14 cellular contexts compared by ENCODE assay signal in the genomic region with DNA sequence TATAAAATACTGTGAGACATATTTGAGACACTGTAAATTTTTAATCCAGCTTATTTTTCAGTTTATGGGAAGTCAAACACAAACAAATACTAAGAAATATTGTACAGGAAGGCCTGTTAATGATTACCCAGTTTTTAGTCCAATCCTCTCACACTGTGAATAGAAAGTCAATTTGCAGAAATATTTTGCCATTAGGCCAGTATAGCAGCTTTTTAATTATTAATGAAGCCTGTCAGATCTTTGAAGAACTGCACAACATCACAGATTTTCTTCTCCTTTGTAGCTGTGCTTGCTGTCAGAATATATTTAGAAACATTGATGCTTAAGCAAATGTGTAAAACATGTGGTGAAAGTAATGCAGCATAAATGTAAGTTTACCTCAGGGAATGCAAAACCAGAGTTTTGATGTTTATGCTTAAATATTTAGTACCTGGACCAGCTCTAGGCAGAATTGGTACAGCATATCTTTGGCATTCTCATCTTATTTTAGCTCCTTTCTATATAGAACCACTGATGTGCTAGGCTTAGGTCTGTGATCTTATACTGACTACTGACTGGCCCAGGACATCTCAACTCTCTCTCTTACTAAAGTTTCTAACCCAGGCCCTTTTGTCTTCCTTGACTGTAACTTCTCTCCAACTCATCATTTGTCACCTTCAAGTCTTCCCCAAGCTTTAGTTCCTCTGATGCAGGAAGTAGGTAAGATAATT.
DNase-seq lines count a peak whose midpoint lies in the region; ATAC-seq and TF ChIP-seq lines count a peak whose summit lies in the region.
"Had no signal": no experiment of that assay in that cellular context is flagged by ENCODE, and none has a peak within 500 bp of the region (broad histone marks: within the 10 kb centered on the region; RNA-seq: fewer than 3 reads in every experiment).

No MANE protein-coding gene starts in this region.

- H3K27me3 ChIP-seq in body of pancreas (no peaks in the 10 kb centered on the region), stomach (no peaks in the 10 kb centered on the region)
- H3K27me3 ChIP-seq: gastrocnemius medialis had no signal

- no peak overlapping the region for H3K27ac ChIP-seq in body of pancreas
- H3K27ac ChIP-seq in stomach, result no peak overlapping the region
- H3K27ac ChIP-seq: gastrocnemius medialis had no signal

- intact Hi-C loops in body of pancreas (cut with DNase I) (no loop called here), stomach (cut with DNase I; ENCODE audit: low total_unique reads) (no loop called here)

- TF ChIP-seq CTCF in body of pancreas (IDR thresholded peaks at IDR 0.05) (no peak), stomach (IDR thresholded peaks at IDR 0.05) (no peak)

- no peak for TF ChIP-seq EP300 in stomach (IDR thresholded peaks at IDR 0.05)

- H3K36me3 ChIP-seq in body of pancreas (replicated peaks in 1 of 2; ENCODE audit: insufficient read depth in 1 of 2, low read depth in 2 of 2), result no peaks in the 10 kb centered on the region
- no peaks in the 10 kb centered on the region for H3K36me3 ChIP-seq in stomach
- H3K36me3 ChIP-seq: gastrocnemius medialis had no signal

- H3K4me3 ChIP-seq in body of pancreas (no peak overlapping the region), stomach (no peak overlapping the region)
- H3K4me3 ChIP-seq: gastrocnemius medialis had no signal

- DNase-seq in body of pancreas, result no peak
- no peak for DNase-seq in KG1 (lab: John Stamatoyannopoulos, UW)
- no peak for DNase-seq in NCI-H1092 treated with DMSO at 0.1 percent for 48 hours (lab: John Stamatoyannopoulos, UW)
- DNase-seq in stomach, result no peak
- DNase-seq in cerebellar nuclear complex (lab: John Stamatoyannopoulos, UW), result no peak
- DNase-seq: gastrocnemius medialis, H9, NCI-H1417 treated with DMSO at 0.1 percent for 48 hours, NCI-H526 treated with DMSO at 0.1 percent for 48 hours, nephron progenitor cell, SHP77 treated with DMSO at 0.1 percent for 48 hours had no signal

- ATAC-seq in GM18505 (IDR thresholded peaks at IDR 0.05; ENCODE audit: unreplicated experiment) (peak; percentile 75), GM21367 (IDR thresholded peaks at IDR 0.05; ENCODE audit: unreplicated experiment) (peak; percentile 64), HG03066 (IDR thresholded peaks at IDR 0.05; ENCODE audit: low read depth, unreplicated experiment) (peak; percentile 86), body of pancreas (peak; percentile 68)
- ATAC-seq: gastrocnemius medialis had no signal

- peaks cover 13% of the 10 kb centered on the region for H3K4me1 ChIP-seq in body of pancreas
- H3K4me1 ChIP-seq in stomach, result peaks cover 0 to 5% (median 0%) of the 10 kb centered on the region in 4 donors
- H3K4me1 ChIP-seq: gastrocnemius medialis had no signal

- TF ChIP-seq POLR2A in GM18505 (IDR thresholded peaks at IDR 0.05; ENCODE audit: borderline replicate concordance, extremely low read depth, insufficient read depth, insufficient read length) (no peak), body of pancreas (IDR thresholded peaks at IDR 0.05) (no peak), stomach (IDR thresholded peaks at IDR 0.05) (no peak)

- H3K9me3 ChIP-seq in body of pancreas (no peaks in the 10 kb centered on the region), stomach (no peaks in the 10 kb centered on the region)
- H3K9me3 ChIP-seq: gastrocnemius medialis had no signal
